ENCODE assay signal across 1 cellular context in genomic region chr2:216777637-216778273, GRCh38.
A peak's percentile ranks its signal among the peaks of the same experiment; 100 is the strongest.
TF ChIP-seq lines count a peak whose summit lies in the region.

No MANE protein-coding gene starts in this region.

TF ChIP-seq in K562, 482 proteins besides CTCF, POLR2A, EP300 and RAD21 (continued from another document and continues in another):
- TF ChIP-seq, protein P1, sequence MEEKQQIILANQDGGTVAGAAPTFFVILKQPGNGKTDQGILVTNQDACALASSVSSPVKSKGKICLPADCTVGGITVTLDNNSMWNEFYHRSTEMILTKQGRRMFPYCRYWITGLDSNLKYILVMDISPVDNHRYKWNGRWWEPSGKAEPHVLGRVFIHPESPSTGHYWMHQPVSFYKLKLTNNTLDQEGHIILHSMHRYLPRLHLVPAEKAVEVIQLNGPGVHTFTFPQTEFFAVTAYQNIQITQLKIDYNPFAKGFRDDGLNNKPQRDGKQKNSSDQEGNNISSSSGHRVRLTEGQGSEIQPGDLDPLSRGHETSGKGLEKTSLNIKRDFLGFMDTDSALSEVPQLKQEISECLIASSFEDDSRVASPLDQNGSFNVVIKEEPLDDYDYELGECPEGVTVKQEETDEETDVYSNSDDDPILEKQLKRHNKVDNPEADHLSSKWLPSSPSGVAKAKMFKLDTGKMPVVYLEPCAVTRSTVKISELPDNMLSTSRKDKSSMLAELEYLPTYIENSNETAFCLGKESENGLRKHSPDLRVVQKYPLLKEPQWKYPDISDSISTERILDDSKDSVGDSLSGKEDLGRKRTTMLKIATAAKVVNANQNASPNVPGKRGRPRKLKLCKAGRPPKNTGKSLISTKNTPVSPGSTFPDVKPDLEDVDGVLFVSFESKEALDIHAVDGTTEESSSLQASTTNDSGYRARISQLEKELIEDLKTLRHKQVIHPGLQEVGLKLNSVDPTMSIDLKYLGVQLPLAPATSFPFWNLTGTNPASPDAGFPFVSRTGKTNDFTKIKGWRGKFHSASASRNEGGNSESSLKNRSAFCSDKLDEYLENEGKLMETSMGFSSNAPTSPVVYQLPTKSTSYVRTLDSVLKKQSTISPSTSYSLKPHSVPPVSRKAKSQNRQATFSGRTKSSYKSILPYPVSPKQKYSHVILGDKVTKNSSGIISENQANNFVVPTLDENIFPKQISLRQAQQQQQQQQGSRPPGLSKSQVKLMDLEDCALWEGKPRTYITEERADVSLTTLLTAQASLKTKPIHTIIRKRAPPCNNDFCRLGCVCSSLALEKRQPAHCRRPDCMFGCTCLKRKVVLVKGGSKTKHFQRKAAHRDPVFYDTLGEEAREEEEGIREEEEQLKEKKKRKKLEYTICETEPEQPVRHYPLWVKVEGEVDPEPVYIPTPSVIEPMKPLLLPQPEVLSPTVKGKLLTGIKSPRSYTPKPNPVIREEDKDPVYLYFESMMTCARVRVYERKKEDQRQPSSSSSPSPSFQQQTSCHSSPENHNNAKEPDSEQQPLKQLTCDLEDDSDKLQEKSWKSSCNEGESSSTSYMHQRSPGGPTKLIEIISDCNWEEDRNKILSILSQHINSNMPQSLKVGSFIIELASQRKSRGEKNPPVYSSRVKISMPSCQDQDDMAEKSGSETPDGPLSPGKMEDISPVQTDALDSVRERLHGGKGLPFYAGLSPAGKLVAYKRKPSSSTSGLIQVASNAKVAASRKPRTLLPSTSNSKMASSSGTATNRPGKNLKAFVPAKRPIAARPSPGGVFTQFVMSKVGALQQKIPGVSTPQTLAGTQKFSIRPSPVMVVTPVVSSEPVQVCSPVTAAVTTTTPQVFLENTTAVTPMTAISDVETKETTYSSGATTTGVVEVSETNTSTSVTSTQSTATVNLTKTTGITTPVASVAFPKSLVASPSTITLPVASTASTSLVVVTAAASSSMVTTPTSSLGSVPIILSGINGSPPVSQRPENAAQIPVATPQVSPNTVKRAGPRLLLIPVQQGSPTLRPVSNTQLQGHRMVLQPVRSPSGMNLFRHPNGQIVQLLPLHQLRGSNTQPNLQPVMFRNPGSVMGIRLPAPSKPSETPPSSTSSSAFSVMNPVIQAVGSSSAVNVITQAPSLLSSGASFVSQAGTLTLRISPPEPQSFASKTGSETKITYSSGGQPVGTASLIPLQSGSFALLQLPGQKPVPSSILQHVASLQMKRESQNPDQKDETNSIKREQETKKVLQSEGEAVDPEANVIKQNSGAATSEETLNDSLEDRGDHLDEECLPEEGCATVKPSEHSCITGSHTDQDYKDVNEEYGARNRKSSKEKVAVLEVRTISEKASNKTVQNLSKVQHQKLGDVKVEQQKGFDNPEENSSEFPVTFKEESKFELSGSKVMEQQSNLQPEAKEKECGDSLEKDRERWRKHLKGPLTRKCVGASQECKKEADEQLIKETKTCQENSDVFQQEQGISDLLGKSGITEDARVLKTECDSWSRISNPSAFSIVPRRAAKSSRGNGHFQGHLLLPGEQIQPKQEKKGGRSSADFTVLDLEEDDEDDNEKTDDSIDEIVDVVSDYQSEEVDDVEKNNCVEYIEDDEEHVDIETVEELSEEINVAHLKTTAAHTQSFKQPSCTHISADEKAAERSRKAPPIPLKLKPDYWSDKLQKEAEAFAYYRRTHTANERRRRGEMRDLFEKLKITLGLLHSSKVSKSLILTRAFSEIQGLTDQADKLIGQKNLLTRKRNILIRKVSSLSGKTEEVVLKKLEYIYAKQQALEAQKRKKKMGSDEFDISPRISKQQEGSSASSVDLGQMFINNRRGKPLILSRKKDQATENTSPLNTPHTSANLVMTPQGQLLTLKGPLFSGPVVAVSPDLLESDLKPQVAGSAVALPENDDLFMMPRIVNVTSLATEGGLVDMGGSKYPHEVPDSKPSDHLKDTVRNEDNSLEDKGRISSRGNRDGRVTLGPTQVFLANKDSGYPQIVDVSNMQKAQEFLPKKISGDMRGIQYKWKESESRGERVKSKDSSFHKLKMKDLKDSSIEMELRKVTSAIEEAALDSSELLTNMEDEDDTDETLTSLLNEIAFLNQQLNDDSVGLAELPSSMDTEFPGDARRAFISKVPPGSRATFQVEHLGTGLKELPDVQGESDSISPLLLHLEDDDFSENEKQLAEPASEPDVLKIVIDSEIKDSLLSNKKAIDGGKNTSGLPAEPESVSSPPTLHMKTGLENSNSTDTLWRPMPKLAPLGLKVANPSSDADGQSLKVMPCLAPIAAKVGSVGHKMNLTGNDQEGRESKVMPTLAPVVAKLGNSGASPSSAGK (IDR thresholded peaks at IDR 0.05), result no peak
- no peak for TF ChIP-seq XRCC4 (IDR thresholded peaks at IDR 0.05; ENCODE audit: extremely low read depth, insufficient read depth, insufficient read length)
- no peak for TF ChIP-seq ZNF3 (CRISPR knock-in tag; IDR thresholded peaks at IDR 0.05)
- no peak for TF ChIP-seq HCFC1 (IDR thresholded peaks at IDR 0.05; ENCODE audit: low read depth, low read length)
- no peak for TF ChIP-seq TOE1 (IDR thresholded peaks at IDR 0.05; ENCODE audit: borderline replicate concordance)
- no peak for TF ChIP-seq TOE1 (CRISPR knock-in tag; IDR thresholded peaks at IDR 0.05; ENCODE audit: borderline replicate concordance, low read depth)
- no peak for TF ChIP-seq SAP30 (IDR thresholded peaks at IDR 0.05; ENCODE audit: borderline replicate concordance, insufficient read depth, low read depth, low read length, poor library complexity, severe bottlenecking)
- no peak for TF ChIP-seq ZNF592 (IDR thresholded peaks at IDR 0.05)
- peak; percentile 67 for TF ChIP-seq SOX6 (IDR thresholded peaks at IDR 0.05)
- TF ChIP-seq ZNF24 (IDR thresholded peaks at IDR 0.05), result no peak
- TF ChIP-seq PHF21A (IDR thresholded peaks at IDR 0.05; ENCODE audit: borderline replicate concordance, low read depth), result no peak
- TF ChIP-seq, protein P2, sequence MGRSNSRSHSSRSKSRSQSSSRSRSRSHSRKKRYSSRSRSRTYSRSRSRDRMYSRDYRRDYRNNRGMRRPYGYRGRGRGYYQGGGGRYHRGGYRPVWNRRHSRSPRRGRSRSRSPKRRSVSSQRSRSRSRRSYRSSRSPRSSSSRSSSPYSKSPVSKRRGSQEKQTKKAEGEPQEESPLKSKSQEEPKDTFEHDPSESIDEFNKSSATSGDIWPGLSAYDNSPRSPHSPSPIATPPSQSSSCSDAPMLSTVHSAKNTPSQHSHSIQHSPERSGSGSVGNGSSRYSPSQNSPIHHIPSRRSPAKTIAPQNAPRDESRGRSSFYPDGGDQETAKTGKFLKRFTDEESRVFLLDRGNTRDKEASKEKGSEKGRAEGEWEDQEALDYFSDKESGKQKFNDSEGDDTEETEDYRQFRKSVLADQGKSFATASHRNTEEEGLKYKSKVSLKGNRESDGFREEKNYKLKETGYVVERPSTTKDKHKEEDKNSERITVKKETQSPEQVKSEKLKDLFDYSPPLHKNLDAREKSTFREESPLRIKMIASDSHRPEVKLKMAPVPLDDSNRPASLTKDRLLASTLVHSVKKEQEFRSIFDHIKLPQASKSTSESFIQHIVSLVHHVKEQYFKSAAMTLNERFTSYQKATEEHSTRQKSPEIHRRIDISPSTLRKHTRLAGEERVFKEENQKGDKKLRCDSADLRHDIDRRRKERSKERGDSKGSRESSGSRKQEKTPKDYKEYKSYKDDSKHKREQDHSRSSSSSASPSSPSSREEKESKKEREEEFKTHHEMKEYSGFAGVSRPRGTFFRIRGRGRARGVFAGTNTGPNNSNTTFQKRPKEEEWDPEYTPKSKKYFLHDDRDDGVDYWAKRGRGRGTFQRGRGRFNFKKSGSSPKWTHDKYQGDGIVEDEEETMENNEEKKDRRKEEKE (IDR thresholded peaks at IDR 0.05; ENCODE audit: borderline replicate concordance in 1 of 2, control insufficient read depth in 1 of 2, low read depth in 2 of 2, low read length in 1 of 2), result no peak
- TF ChIP-seq KDM5B (IDR thresholded peaks at IDR 0.05; ENCODE audit: insufficient replicate concordance, low read depth, low read length), result no peak
- no peak for TF ChIP-seq ZNF766 (CRISPR knock-in tag; conservative IDR thresholded peaks at IDR 0.05)
- no peak for TF ChIP-seq ADNP (tag; IDR thresholded peaks at IDR 0.05)
- TF ChIP-seq, protein P3, sequence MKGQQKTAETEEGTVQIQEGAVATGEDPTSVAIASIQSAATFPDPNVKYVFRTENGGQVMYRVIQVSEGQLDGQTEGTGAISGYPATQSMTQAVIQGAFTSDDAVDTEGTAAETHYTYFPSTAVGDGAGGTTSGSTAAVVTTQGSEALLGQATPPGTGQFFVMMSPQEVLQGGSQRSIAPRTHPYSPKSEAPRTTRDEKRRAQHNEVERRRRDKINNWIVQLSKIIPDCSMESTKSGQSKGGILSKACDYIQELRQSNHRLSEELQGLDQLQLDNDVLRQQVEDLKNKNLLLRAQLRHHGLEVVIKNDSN (CRISPR knock-in tag; IDR thresholded peaks at IDR 0.05), result no peak
- no peak for TF ChIP-seq ZNF146 (CRISPR knock-in tag; IDR thresholded peaks at IDR 0.05; ENCODE audit: unreplicated experiment)
- no peak for TF ChIP-seq RFX1 (IDR thresholded peaks at IDR 0.05)
- peak; percentile 21; the same call in 1 of the 2 replicates for TF ChIP-seq RB1 (IDR thresholded peaks at IDR 0.05; ENCODE audit: low read depth)
- no peak for TF ChIP-seq ZNF165 (CRISPR knock-in tag; IDR thresholded peaks at IDR 0.05; ENCODE audit: borderline replicate concordance)
- TF ChIP-seq, protein P4, sequence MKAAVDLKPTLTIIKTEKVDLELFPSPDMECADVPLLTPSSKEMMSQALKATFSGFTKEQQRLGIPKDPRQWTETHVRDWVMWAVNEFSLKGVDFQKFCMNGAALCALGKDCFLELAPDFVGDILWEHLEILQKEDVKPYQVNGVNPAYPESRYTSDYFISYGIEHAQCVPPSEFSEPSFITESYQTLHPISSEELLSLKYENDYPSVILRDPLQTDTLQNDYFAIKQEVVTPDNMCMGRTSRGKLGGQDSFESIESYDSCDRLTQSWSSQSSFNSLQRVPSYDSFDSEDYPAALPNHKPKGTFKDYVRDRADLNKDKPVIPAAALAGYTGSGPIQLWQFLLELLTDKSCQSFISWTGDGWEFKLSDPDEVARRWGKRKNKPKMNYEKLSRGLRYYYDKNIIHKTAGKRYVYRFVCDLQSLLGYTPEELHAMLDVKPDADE (conservative IDR thresholded peaks at IDR 0.05; ENCODE audit: control insufficient read depth, low read depth, low read length), result no peak
- TF ChIP-seq, protein P5, sequence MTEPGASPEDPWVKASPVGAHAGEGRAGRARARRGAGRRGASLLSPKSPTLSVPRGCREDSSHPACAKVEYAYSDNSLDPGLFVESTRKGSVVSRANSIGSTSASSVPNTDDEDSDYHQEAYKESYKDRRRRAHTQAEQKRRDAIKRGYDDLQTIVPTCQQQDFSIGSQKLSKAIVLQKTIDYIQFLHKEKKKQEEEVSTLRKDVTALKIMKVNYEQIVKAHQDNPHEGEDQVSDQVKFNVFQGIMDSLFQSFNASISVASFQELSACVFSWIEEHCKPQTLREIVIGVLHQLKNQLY (CRISPR knock-in tag; conservative IDR thresholded peaks at IDR 0.05), result no peak
- TF ChIP-seq BACH1 (tag; IDR thresholded peaks at IDR 0.05), result peak; percentile 13; the same call in 1 of the 2 replicates
- TF ChIP-seq FOSL1 (tag; conservative IDR thresholded peaks at IDR 0.05), result peak; percentile 59; the same call in 1 of the 2 replicates
- TF ChIP-seq, protein P6, sequence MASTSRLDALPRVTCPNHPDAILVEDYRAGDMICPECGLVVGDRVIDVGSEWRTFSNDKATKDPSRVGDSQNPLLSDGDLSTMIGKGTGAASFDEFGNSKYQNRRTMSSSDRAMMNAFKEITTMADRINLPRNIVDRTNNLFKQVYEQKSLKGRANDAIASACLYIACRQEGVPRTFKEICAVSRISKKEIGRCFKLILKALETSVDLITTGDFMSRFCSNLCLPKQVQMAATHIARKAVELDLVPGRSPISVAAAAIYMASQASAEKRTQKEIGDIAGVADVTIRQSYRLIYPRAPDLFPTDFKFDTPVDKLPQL (IDR thresholded peaks at IDR 0.05; ENCODE audit: extremely low read depth, insufficient read length), result no peak
- no peak for TF ChIP-seq POLR3G (IDR thresholded peaks at IDR 0.05; ENCODE audit: extremely low read depth, insufficient read length, insufficient replicate concordance)
- peak in 1 of 2 experiments; percentile 50; a peak in 1 of 4 replicates for TF ChIP-seq RCOR1 (IDR thresholded peaks at IDR 0.05; ENCODE audit: borderline replicate concordance in 1 of 2, low read depth in 2 of 2, low read length in 2 of 2)
- no peak for TF ChIP-seq ZNF583 (CRISPR knock-in tag; IDR thresholded peaks at IDR 0.05)
- peak; percentile 52; the same call in 1 of the 2 replicates for TF ChIP-seq CREM (IDR thresholded peaks at IDR 0.05; ENCODE audit: low read depth)
- TF ChIP-seq MAFK (IDR thresholded peaks at IDR 0.05; ENCODE audit: low read length), result 0 out of 2 replicates have a peak, but pooled peaks have one; percentile 10
- TF ChIP-seq ELK3 (CRISPR knock-in tag; IDR thresholded peaks at IDR 0.05), result no peak
- no peak for TF ChIP-seq ZNF184 (CRISPR knock-in tag; IDR thresholded peaks at IDR 0.05)
